ENCODE assay signal across 9 cellular contexts in the genomic region with DNA sequence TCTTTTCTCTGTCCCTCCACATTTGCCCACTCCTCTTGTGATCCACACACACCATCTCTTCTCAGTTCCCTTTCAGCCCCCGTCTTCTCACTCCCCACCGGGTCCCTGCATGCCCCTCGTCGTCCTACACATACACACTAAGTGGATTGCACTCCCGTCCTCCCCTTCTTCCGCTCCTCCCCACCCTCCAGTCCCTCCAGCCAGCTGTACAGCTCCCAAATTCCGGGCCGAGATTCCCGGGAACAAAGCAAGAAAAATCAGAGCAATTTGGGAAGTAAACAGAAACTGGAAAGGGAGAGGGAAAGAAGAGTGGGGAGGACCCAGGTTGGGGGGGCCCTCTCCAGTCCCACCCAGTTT. TPM values are rescaled to one million over a fixed set of nuclear protein-coding genes. Genes with fewer than 3 reads are reported as not detected.
DNase-seq lines count a peak whose midpoint lies in the region; ATAC-seq, FAIRE-seq and TF ChIP-seq lines count a peak whose summit lies in the region.
"Had no signal": no experiment of that assay in that cellular context is flagged by ENCODE, and none has a peak within 500 bp of the region (broad histone marks: within the 10 kb centered on the region; RNA-seq: fewer than 3 reads in every experiment).

No MANE protein-coding gene starts in this region.

- H3K4me1 ChIP-seq in heart right ventricle = peaks cover 10 to 54% (median 40%) of the 10 kb centered on the region in 9 donors

- peak overlapping the region; percentile 79 to 97 (median 90) for H3K27ac ChIP-seq in heart right ventricle

- DNase-seq in NCI-H82 (lab: John Stamatoyannopoulos, UW) = peak; percentile 48
- no peak for DNase-seq in NCI-H82 treated with DMSO at 0.1 percent for 48 hours (lab: John Stamatoyannopoulos, UW; ENCODE audit: unreplicated experiment)
- DNase-seq in activated CD4-positive, alpha-beta memory T cell treated with anti-CD3 and anti-CD28 coated beads for 36 hours = no peak
- no peak for DNase-seq in heart right ventricle
- no peak for DNase-seq in sciatic nerve (ENCODE audit: low spot score)
- no peak for DNase-seq in GM12891 (ENCODE audit: insufficient read length, low spot score)
- no peak for DNase-seq in NCI-H1436 (lab: John Stamatoyannopoulos, UW)

- H3K27ac Mint-ChIP-seq in activated CD4-positive, alpha-beta memory T cell treated with anti-CD3 and anti-CD28 coated beads for 36 hours = no peak overlapping the region

- H3K36me3 Mint-ChIP-seq in activated CD4-positive, alpha-beta memory T cell treated with anti-CD3 and anti-CD28 coated beads for 36 hours = no peaks in the 10 kb centered on the region

- no peaks in the 10 kb centered on the region for H3K9me3 ChIP-seq in heart right ventricle

- ATAC-seq in heart right ventricle (peak; percentile 21 to 61 (median 40)), sciatic nerve (peak; percentile 53), HG03196 (IDR thresholded peaks at IDR 0.05; ENCODE audit: unreplicated experiment) (no peak)

- CTCF ChIA-PET in activated CD4-positive, alpha-beta memory T cell treated with anti-CD3 and anti-CD28 coated beads for 36 hours (lab: Charles Lee) = interaction anchor here (1.1 to 7.7 kb wide), 7 partner anchors 12 to 63 kb away, joined by 3 to 348 read pairs (median 17); a partner anchor contains a TSS

- H3K36me3 ChIP-seq in heart right ventricle = peaks cover 0 to 17% (median 0%) of the 10 kb centered on the region in 9 donors

- peak overlapping the region; percentile 66 for H3K4me3 Mint-ChIP-seq in activated CD4-positive, alpha-beta memory T cell treated with anti-CD3 and anti-CD28 coated beads for 36 hours

- H3K4me1 Mint-ChIP-seq in activated CD4-positive, alpha-beta memory T cell treated with anti-CD3 and anti-CD28 coated beads for 36 hours (ENCODE audit: low read depth) = peaks cover 23% of the 10 kb centered on the region

- intact Hi-C loops in activated CD4-positive, alpha-beta memory T cell treated with anti-CD3 and anti-CD28 coated beads for 36 hours (cut with micrococcal nuclease) = loop anchor here (5.0 kb wide), 1 partner anchor 105 kb away; no protein-coding TSS in a partner anchor
- intact Hi-C loops in heart right ventricle (cut with DNase I) (loop anchor here in 5 of 10 donors (2.0 to 5.0 kb wide), 4 partner anchors 16 to 60 kb away; a partner anchor contains a TSS), sciatic nerve (cut with DNase I) (no loop called here)

- H3K9me3 Mint-ChIP-seq in activated CD4-positive, alpha-beta memory T cell treated with anti-CD3 and anti-CD28 coated beads for 36 hours = no peaks in the 10 kb centered on the region

- peaks cover 8% of the 10 kb centered on the region for H3K27me3 Mint-ChIP-seq in activated CD4-positive, alpha-beta memory T cell treated with anti-CD3 and anti-CD28 coated beads for 36 hours

- peak overlapping the region; percentile 28 to 82 (median 66) for H3K4me3 ChIP-seq in heart right ventricle

- WGBS in heart right ventricle, 2 donors = 1 to 2% methylated on average over 9 of the region's 9 CpGs

- POLR2A ChIA-PET in activated CD4-positive, alpha-beta memory T cell treated with anti-CD3 and anti-CD28 coated beads for 36 hours (lab: Charles Lee) = interaction anchor here (3.2 to 3.6 kb wide), 2 partner anchors 31 to 35 kb away, joined by 10 to 30 read pairs; no protein-coding TSS in a partner anchor

- no peak for FAIRE-seq in GM12891 (lab: Jason Lieb, UNC)
- FAIRE-seq: G401.6 had no signal

- TF ChIP-seq POLR2A in GM12891 (IDR thresholded peaks at IDR 0.05; ENCODE audit: low read depth, low read length) = no peak

- TF ChIP-seq CTCF in heart right ventricle (IDR thresholded peaks at IDR 0.05) = no peak

- H3K27me3 ChIP-seq in heart right ventricle = peaks cover 0 to 4% (median 0%) of the 10 kb centered on the region in 7 donors

TF ChIP-seq in GM12891, 5 proteins besides CTCF, POLR2A, EP300 and RAD21:
- TF ChIP-seq PAX5 (IDR thresholded peaks at IDR 0.05; ENCODE audit: insufficient read depth, low read length, severe bottlenecking) = no peak
- TF ChIP-seq TAF1 (IDR thresholded peaks at IDR 0.05; ENCODE audit: low read depth, low read length) = no peak
- TF ChIP-seq SPI1 (IDR thresholded peaks at IDR 0.05; ENCODE audit: low read depth, low read length) = no peak
- TF ChIP-seq POLR2AphosphoS5 (IDR thresholded peaks at IDR 0.05; ENCODE audit: low read depth, low read length) = no peak
- TF ChIP-seq POU2F2 (IDR thresholded peaks at IDR 0.05; ENCODE audit: low read depth, low read length) = no peak

RNA-seq across cellular contexts. Expression of a gene that starts 0.3 kb away (rescaled TPM):
- 1 to 10 TPM; 4.1 to 4.9 TPM for total RNA-seq in activated CD4-positive, alpha-beta memory T cell treated with anti-CD3 and anti-CD28 coated beads for 36 hours
- 10 to 100 TPM; 27.0 to 75.6 (median 37.7) TPM for total RNA-seq in heart right ventricle
- polyA plus RNA-seq in heart right ventricle = 100 to 1,000 TPM in 1 of 2 donors, 10 to 100 TPM in 1; 61.5 to 182 TPM
- total RNA-seq in sciatic nerve = 1,832 TPM
- not detected for polyA plus RNA-seq in GM12891 (2012; ENCODE audit: low read depth, missing spikeins)

RNA-seq across cellular contexts. Expression of a gene that starts 6.1 kb away (rescaled TPM):
- 1 to 10 TPM; 1.1 to 1.5 TPM for total RNA-seq in activated CD4-positive, alpha-beta memory T cell treated with anti-CD3 and anti-CD28 coated beads for 36 hours
- total RNA-seq in heart right ventricle (not detected), sciatic nerve (1.2 TPM)
- polyA plus RNA-seq in heart right ventricle = under 1 TPM in 1 of 2 donors, not detected in 1; 0.03 TPM
- polyA plus RNA-seq in GM12891 (2012; ENCODE audit: low read depth, missing spikeins) = not detected

RNA-seq across cellular contexts. Expression of a gene that starts 18.0 kb away (rescaled TPM):
- total RNA-seq in activated CD4-positive, alpha-beta memory T cell treated with anti-CD3 and anti-CD28 coated beads for 36 hours = 10 to 100 TPM; 32.8 to 35.4 TPM
- total RNA-seq in heart right ventricle = 10 to 100 TPM; 40.9 to 63.0 (median 47.4) TPM
- polyA plus RNA-seq in heart right ventricle = 10 to 100 TPM; 20.5 to 63.9 TPM
- 61.0 TPM for total RNA-seq in sciatic nerve
- polyA plus RNA-seq in GM12891 (2012; ENCODE audit: low read depth, missing spikeins) = 13.4 TPM

RNA-seq across cellular contexts. Expression of a gene that starts 47.3 kb away (rescaled TPM):
- 1 to 10 TPM; 1.8 to 2.4 TPM for total RNA-seq in activated CD4-positive, alpha-beta memory T cell treated with anti-CD3 and anti-CD28 coated beads for 36 hours
- total RNA-seq in heart right ventricle = 100 to 1,000 TPM in 3 of 10 donors, 10 to 100 TPM in 7; 60.6 to 139 (median 77.1) TPM
- polyA plus RNA-seq in heart right ventricle = 100 to 1,000 TPM in 1 of 2 donors, 10 to 100 TPM in 1; 68.1 to 364 TPM
- total RNA-seq in sciatic nerve = 265 TPM
- 0.32 TPM for polyA plus RNA-seq in GM12891 (2012; ENCODE audit: low read depth, missing spikeins)

Comparison
In these comparisons a context has a peak if more than half of its experiments do, and no peak if none do; other contexts are left out.
1. RNA of a gene that starts 0.3 kb away (total RNA-seq): 1,832 TPM in sciatic nerve (single experiment); 27.0 to 75.6 TPM in heart right ventricle and 4.1 to 4.9 TPM in activated CD4-positive, alpha-beta memory T cell treated with anti-CD3 and anti-CD28 coated beads for 36 hours; every median in the first group is over 10 times any median in the second.